22 cellular contexts compared by ENCODE assay signal in genomic region chr18:26096852-26097251, GRCh38. TPM values are rescaled to one million over a fixed set of nuclear protein-coding genes. Genes with fewer than 3 reads are reported as not detected.
DNase-seq lines count a peak whose midpoint lies in the region; ATAC-seq, FAIRE-seq and TF ChIP-seq lines count a peak whose summit lies in the region.
"Had no signal": no experiment of that assay in that cellular context is flagged by ENCODE, and none has a peak within 500 bp of the region (broad histone marks: within the 10 kb centered on the region; RNA-seq: fewer than 3 reads in every experiment).

No MANE protein-coding gene starts in this region.

- CTCF ChIA-PET in HepG2 (lab: Yijun Ruan, JAX; ENCODE audit: low intra/inter-chr PET ratio, low total read pairs), result no interaction called here
- CTCF ChIA-PET in K562 (lab: Yijun Ruan, JAX; ENCODE audit: low intra/inter-chr PET ratio), result no interaction called here

- in situ Hi-C loops in HepG2 (cut with HindIII; ENCODE audit: extremely low pct_ligation_motif_present, low pct_unique_long_range_greater_than_20kb), result no loop called here
- in situ Hi-C loops in K562 (cut with MboI), result no loop called here

- no peak for FAIRE-seq in HepG2 (lab: Jason Lieb, UNC)
- FAIRE-seq in K562 (lab: Jason Lieb, UNC), result no peak
- FAIRE-seq: GM19239 had no signal

- DNase-seq in HepG2 (ENCODE audit: low spot score) (no peak), right lobe of liver (no peak), K562 (ENCODE audit: extremely low read depth in 1 of 4, low spot score in 3 of 4) (peak in 1 of 4 experiments; percentile 11), erythroblast (lab: John Stamatoyannopoulos, UW) (peak; percentile 21 to 30), esophagus muscularis mucosa (ENCODE audit: extremely low spot score) (no peak), DMS79 (lab: John Stamatoyannopoulos, UW) (no peak), hypothalamus (lab: John Stamatoyannopoulos, UW) (no peak), cardiac septum (ENCODE audit: low spot score) (no peak)
- DNase-seq: 8988T; Calu3; CD8-positive, alpha-beta T cell; DND-41; EL; GM23248 had no signal

- BruUV-seq in HepG2 (replicated peaks; lab: Mats Ljungman, UMichigan) (no TSS peak), K562 (replicated peaks; lab: Mats Ljungman, UMichigan) (no TSS peak)

- H3K4me2 ChIP-seq in HepG2 (ENCODE audit: low read depth, low read length) (no peak overlapping the region), K562 (ENCODE audit: insufficient read depth, low read length) (no peak overlapping the region)
- H3K4me2 ChIP-seq: BLaER1 had no signal

- H4K20me1 ChIP-seq in HepG2 (ENCODE audit: insufficient read depth, low read length), result no peaks in the 10 kb centered on the region
- H4K20me1 ChIP-seq in K562 (replicated peaks; ENCODE audit: control insufficient read depth, insufficient read depth, low read length), result no peaks in the 10 kb centered on the region
- H4K20me1 ChIP-seq: BLaER1 had no signal

- no peak overlapping the region for H3K4me3 ChIP-seq in HepG2 (replicated peaks in 1 of 3; ENCODE audit: insufficient read depth in 1 of 3, low read depth in 2 of 3, low read length in 3 of 3)
- H3K4me3 ChIP-seq in right lobe of liver, result no peak overlapping the region
- H3K4me3 ChIP-seq in K562, result no peak overlapping the region
- H3K4me3 ChIP-seq in esophagus muscularis mucosa, result no peak overlapping the region
- H3K4me3 ChIP-seq: BLaER1, GM12878, GM23248, HAP-1 had no signal

- no peak for ATAC-seq in HepG2
- ATAC-seq in right lobe of liver, result no peak
- peak; percentile 57 for ATAC-seq in K562
- ATAC-seq: CD8-positive, alpha-beta T cell; GM12878 had no signal

- H3K4me1 ChIP-seq in HepG2 (ENCODE audit: insufficient read depth, low read length), result no peaks in the 10 kb centered on the region
- H3K4me1 ChIP-seq in right lobe of liver, result no peaks in the 10 kb centered on the region
- H3K4me1 ChIP-seq in K562 (replicated peaks in 1 of 2; ENCODE audit: control insufficient read depth in 2 of 2, insufficient read depth in 2 of 2, low read length in 2 of 2), result no peaks in the 10 kb centered on the region
- H3K4me1 ChIP-seq in esophagus muscularis mucosa, result no peaks in the 10 kb centered on the region
- H3K4me1 ChIP-seq: BLaER1 had no signal

- H3K9me3 ChIP-seq in HepG2 (ENCODE audit: low read length) (no peaks in the 10 kb centered on the region), right lobe of liver (no peaks in the 10 kb centered on the region), K562 (replicated peaks; ENCODE audit: control insufficient read depth, insufficient read depth, low read depth, low read length) (no peaks in the 10 kb centered on the region), esophagus muscularis mucosa (no peaks in the 10 kb centered on the region)
- H3K9me3 ChIP-seq: HAP-1 had no signal

- H3K36me3 ChIP-seq in HepG2 (replicated peaks in 1 of 2; ENCODE audit: control insufficient read depth in 1 of 2, insufficient read depth in 2 of 2, low read length in 2 of 2) (no peaks in the 10 kb centered on the region), right lobe of liver (no peaks in the 10 kb centered on the region), K562 (ENCODE audit: control insufficient read depth, insufficient read depth, low read length) (no peaks in the 10 kb centered on the region), esophagus muscularis mucosa (no peaks in the 10 kb centered on the region)
- H3K36me3 ChIP-seq: BLaER1, HAP-1 had no signal

- no peak for TF ChIP-seq RAD21 in HepG2 (CRISPR knock-in tag; IDR thresholded peaks at IDR 0.05)
- TF ChIP-seq RAD21 in K562 (CRISPR knock-in tag; conservative IDR thresholded peaks at IDR 0.05 in 1 of 2, IDR thresholded peaks at IDR 0.05 in 1 of 2), result no peak

- H3K9ac ChIP-seq in HepG2 (ENCODE audit: insufficient read depth, low read depth, low read length) (no peak overlapping the region), K562 (ENCODE audit: insufficient read depth in 1 of 2, low read depth in 2 of 2, low read length in 2 of 2) (no peak overlapping the region)
- H3K9ac ChIP-seq: BLaER1, GM23248 had no signal

- POLR2A ChIA-PET in HepG2 (lab: Yijun Ruan, JAX) (no interaction called here), K562 (lab: Yijun Ruan, JAX) (interaction anchor here (1.5 kb wide), 1 partner anchor 10 kb away, joined by 4 read pairs; no protein-coding TSS in a partner anchor)

- H3K27me3 ChIP-seq in HepG2 (ENCODE audit: control insufficient read depth in 1 of 2, insufficient read depth in 2 of 2, low read length in 2 of 2), result 0 out of 5 replicates have a peak, but pooled peaks cover 0 to 3% of the 10 kb centered on the region in 2 experiments
- H3K27me3 ChIP-seq in right lobe of liver, result no peaks in the 10 kb centered on the region
- peaks cover 0 to 3% of the 10 kb centered on the region in 2 experiments; a peak in 1 of 5 replicates for H3K27me3 ChIP-seq in K562 (ENCODE audit: control insufficient read depth in 2 of 2, insufficient read depth in 2 of 2, low read length in 2 of 2)
- H3K27me3 ChIP-seq in esophagus muscularis mucosa, result no peaks in the 10 kb centered on the region
- H3K27me3 ChIP-seq: BLaER1 had no signal

- H3K27ac ChIP-seq in HepG2 (ENCODE audit: extremely low read length, insufficient read depth, low read length), result no peak overlapping the region
- H3K27ac ChIP-seq in right lobe of liver, result no peak overlapping the region
- H3K27ac ChIP-seq in K562 (ENCODE audit: extremely low read depth, low read depth, low read length), result no peak overlapping the region
- no peak overlapping the region for H3K27ac ChIP-seq in esophagus muscularis mucosa (replicated peaks in 1 of 4)
- H3K27ac ChIP-seq: BLaER1, GM23248 had no signal

- TF ChIP-seq POLR2A in HepG2 (IDR thresholded peaks at IDR 0.05; ENCODE audit: insufficient read depth in 1 of 2, low read depth in 2 of 2, low read length in 2 of 2) (no peak), right lobe of liver (IDR thresholded peaks at IDR 0.05) (no peak), K562 (conservative IDR thresholded peaks at IDR 0.05) (no peak), erythroblast (IDR thresholded peaks at IDR 0.05; ENCODE audit: low read length) (no peak), esophagus muscularis mucosa (IDR thresholded peaks at IDR 0.05; ENCODE audit: low read depth) (no peak)

- no peaks in the 10 kb centered on the region for H3K9me1 ChIP-seq in K562 (ENCODE audit: control insufficient read depth, insufficient read depth, low read length)

- intact Hi-C loops in HepG2 (cut with micrococcal nuclease; ENCODE audit: unreplicated experiment), result loop anchor here (10.0 kb wide), 1 partner anchor 108 kb away; no protein-coding TSS in a partner anchor
- intact Hi-C loops in right lobe of liver (cut with DNase I), result no loop called here
- intact Hi-C loops in K562 (cut with micrococcal nuclease), result no loop called here
- intact Hi-C loops in esophagus muscularis mucosa (cut with DNase I), result no loop called here
- intact Hi-C loops in cardiac septum (cut with DNase I), result no loop called here

- TF ChIP-seq EP300 in HepG2 (IDR thresholded peaks at IDR 0.05; ENCODE audit: low read depth in 2 of 2, low read length in 2 of 2) (no peak), HepG2 (CRISPR knock-in tag; IDR thresholded peaks at IDR 0.05; ENCODE audit: borderline replicate concordance) (no peak), K562 (IDR thresholded peaks at IDR 0.05; ENCODE audit: low read length) (no peak), esophagus muscularis mucosa (IDR thresholded peaks at IDR 0.05) (no peak)

- peak overlapping the region; percentile 27 for H2AFZ ChIP-seq in HepG2 (ENCODE audit: low read length)
- H2AFZ ChIP-seq in K562 (ENCODE audit: low read depth, low read length), result no peak overlapping the region
- H2AFZ ChIP-seq: GM23248 had no signal

- 52% methylated on average over 1 of the region's 1 CpG for WGBS in HepG2 (ENCODE audit: low lambda C conversion rate)
- no CpG with 5 or more reads among the region's 1 CpG for WGBS in right lobe of liver (ENCODE audit: insufficient coverage, low coverage, low lambda C conversion rate, missing lambda C conversion rate)
- no CpG with 5 or more reads among the region's 1 CpG for WGBS in K562 (ENCODE audit: insufficient coverage, low coverage, missing lambda C conversion rate)
- WGBS in esophagus muscularis mucosa, result 100% methylated on average over 1 of the region's 1 CpG

- no peak for TF ChIP-seq CTCF in HepG2 (CRISPR knock-in tag; IDR thresholded peaks at IDR 0.05)
- no peak for TF ChIP-seq CTCF in right lobe of liver (IDR thresholded peaks at IDR 0.05)
- TF ChIP-seq CTCF in K562 (IDR thresholded peaks at IDR 0.05 in 2 of 3, conservative IDR thresholded peaks at IDR 0.05 in 1 of 3; ENCODE audit: insufficient read depth in 2 of 3, low read depth in 1 of 3, low read length in 3 of 3), result no peak
- no peak for TF ChIP-seq CTCF in esophagus muscularis mucosa (IDR thresholded peaks at IDR 0.05)

- no peaks in the 10 kb centered on the region for H3K79me2 ChIP-seq in HepG2 (ENCODE audit: insufficient read depth, low read length)
- no peaks in the 10 kb centered on the region for H3K79me2 ChIP-seq in K562 (ENCODE audit: control insufficient read depth, insufficient read depth, low read length)

RNA-seq across cellular contexts. Expression of gene SS18, which starts 6.4 kb away (rescaled TPM):
- total RNA-seq in HepG2 (2016; rRNA removed; fragmentation: Illumina TruSeq; extraction: Trizol) (49.2 and 61.4 TPM in 2 replicates), right lobe of liver (10 to 100 TPM; 26.6 to 47.3 (median 37.6) TPM), K562 (2014; rRNA removed) (77.3 and 91.8 TPM in 2 replicates), K562 (2014; rRNA removed; fragmentation: Illumina TruSeq; extraction: Trizol) (103 and 104 TPM in 2 replicates), K562 (2015; rRNA removed; fragmentation: Illumina TruSeq; extraction: Trizol) (117 and 132 TPM in 2 replicates), K562 (2021) (66.5 and 71.3 TPM in 2 replicates), esophagus muscularis mucosa (100 to 1,000 TPM in 1 of 4 donors, 10 to 100 TPM in 3; 74.1 to 166 (median 84.3) TPM), cardiac septum (42.4 TPM)
- total RNA-seq in HepG2 (2016; cell fraction: cytosol; rRNA removed; fragmentation: Illumina TruSeq; extraction: Trizol; ENCODE audit: low read depth), result 10.7 and 13.7 TPM in 2 replicates
- 51.5 and 60.3 TPM in 2 replicates for total RNA-seq in HepG2 (2016; cell fraction: insoluble cytoplasmic fraction; rRNA removed; fragmentation: Illumina TruSeq; extraction: Trizol)
- 21.3 and 25.4 TPM in 2 replicates for total RNA-seq in HepG2 (2016; cell fraction: membrane; rRNA removed; fragmentation: Illumina TruSeq; extraction: Trizol)
- 48.8 and 54.9 TPM in 2 replicates for total RNA-seq in HepG2 (2016; cell fraction: nucleus; rRNA removed; fragmentation: Illumina TruSeq; extraction: Trizol)
- polyA plus RNA-seq in HepG2 (2011; rRNA removed) (82.7 and 83.2 TPM in 2 replicates), K562 (2011; rRNA removed) (182 and 190 TPM in 2 replicates), K562 (2014; fragmentation: Illumina TruSeq; extraction: Trizol) (95.7 and 116 TPM in 2 replicates), K562 (2014; fragmentation: Nextera tagmentation; extraction: Ambion mirVana) (10 to 100 TPM; 30.9 to 87.7 TPM), K562 (2014; rRNA removed) (102 and 112 TPM in 2 replicates)
- polyA plus RNA-seq in HepG2 (2011; cell fraction: cytosol; rRNA removed), result 54.4 and 60.0 TPM in 2 replicates
- polyA plus RNA-seq in HepG2 (2011; cell fraction: nucleus; rRNA removed), result 137 and 298 TPM in 2 replicates
- 22.4 and 25.8 TPM in 2 replicates for polyA plus RNA-seq in HepG2 (2012)
- polyA plus RNA-seq in HepG2 (2016; cell fraction: cytosol; fragmentation: Illumina TruSeq; extraction: Trizol; ENCODE audit: low read depth), result 2.4 and 2.5 TPM in 2 replicates
- polyA plus RNA-seq in HepG2 (2016; cell fraction: insoluble cytoplasmic fraction; fragmentation: Illumina TruSeq; extraction: Trizol; ENCODE audit: low read depth), result 53.8 and 56.4 TPM in 2 replicates
- 8.0 and 8.3 TPM in 2 replicates for polyA plus RNA-seq in HepG2 (2016; cell fraction: membrane; fragmentation: Illumina TruSeq; extraction: Trizol; ENCODE audit: low read depth)
- polyA plus RNA-seq in HepG2 (2016; cell fraction: nucleus; fragmentation: Illumina TruSeq; extraction: Trizol; ENCODE audit: insufficient read depth, low read depth), result 60.3 and 72.6 TPM in 2 replicates
- polyA minus RNA-seq in HepG2 (2011; rRNA and poly(A)+ RNA removed; ENCODE audit: low replicate concordance), result 114 and 259 TPM in 2 replicates
- 68.2 and 84.6 TPM in 2 replicates for polyA minus RNA-seq in HepG2 (2011; cell fraction: cytosol; rRNA and poly(A)+ RNA removed)
- polyA minus RNA-seq in HepG2 (2011; cell fraction: nucleus; rRNA and poly(A)+ RNA removed), result 156 TPM in 2 replicates
- 206 and 321 TPM in 2 replicates for total RNA-seq in K562 (2011; cell fraction: chromatin; rRNA removed; ENCODE audit: low replicate concordance)
- 84.7 and 132 TPM in 2 replicates for total RNA-seq in K562 (2011; cell fraction: nucleolus; rRNA removed)
- total RNA-seq in K562 (2011; cell fraction: nucleoplasm; rRNA removed), result 158 and 161 TPM in 2 replicates
- 136 and 147 TPM in 2 replicates for polyA plus RNA-seq in K562 (2011; cell fraction: cytosol; rRNA removed)
- polyA plus RNA-seq in K562 (2011; cell fraction: nucleus; rRNA removed), result 310 and 371 TPM in 2 replicates
- 59.1 and 62.0 TPM in 2 replicates for polyA plus RNA-seq in K562 (2012)
- polyA minus RNA-seq in K562 (2011; rRNA and poly(A)+ RNA removed), result 230 and 264 TPM in 2 replicates
- 110 and 118 TPM in 2 replicates for polyA minus RNA-seq in K562 (2011; cell fraction: cytosol; rRNA and poly(A)+ RNA removed)
- 170 and 288 TPM in 2 replicates for polyA minus RNA-seq in K562 (2011; cell fraction: nucleus; rRNA and poly(A)+ RNA removed)

RNA-seq across cellular contexts. Expression of gene PSMA8, which starts 36.8 kb away (rescaled TPM):
- not detected in 2 replicates for total RNA-seq in HepG2 (2016; rRNA removed; fragmentation: Illumina TruSeq; extraction: Trizol)
- not detected in 2 replicates for total RNA-seq in HepG2 (2016; cell fraction: cytosol; rRNA removed; fragmentation: Illumina TruSeq; extraction: Trizol; ENCODE audit: low read depth)
- not detected in 2 replicates for total RNA-seq in HepG2 (2016; cell fraction: insoluble cytoplasmic fraction; rRNA removed; fragmentation: Illumina TruSeq; extraction: Trizol)
- not detected in 2 replicates for total RNA-seq in HepG2 (2016; cell fraction: membrane; rRNA removed; fragmentation: Illumina TruSeq; extraction: Trizol)
- not detected in 2 replicates for total RNA-seq in HepG2 (2016; cell fraction: nucleus; rRNA removed; fragmentation: Illumina TruSeq; extraction: Trizol)
- not detected in 2 replicates for polyA plus RNA-seq in HepG2 (2011; rRNA removed)
- polyA plus RNA-seq in HepG2 (2011; cell fraction: cytosol; rRNA removed), result not detected in 2 replicates
- polyA plus RNA-seq in HepG2 (2011; cell fraction: nucleus; rRNA removed), result not detected in 2 replicates
- not detected in 2 replicates for polyA plus RNA-seq in HepG2 (2012)
- not detected in 2 replicates for polyA plus RNA-seq in HepG2 (2016; cell fraction: cytosol; fragmentation: Illumina TruSeq; extraction: Trizol; ENCODE audit: low read depth)
- not detected in 2 replicates for polyA plus RNA-seq in HepG2 (2016; cell fraction: insoluble cytoplasmic fraction; fragmentation: Illumina TruSeq; extraction: Trizol; ENCODE audit: low read depth)
- not detected in 2 replicates for polyA plus RNA-seq in HepG2 (2016; cell fraction: membrane; fragmentation: Illumina TruSeq; extraction: Trizol; ENCODE audit: low read depth)
- polyA plus RNA-seq in HepG2 (2016; cell fraction: nucleus; fragmentation: Illumina TruSeq; extraction: Trizol; ENCODE audit: insufficient read depth, low read depth), result not detected in 2 replicates
- not detected in 2 replicates for polyA minus RNA-seq in HepG2 (2011; rRNA and poly(A)+ RNA removed; ENCODE audit: low replicate concordance)
- polyA minus RNA-seq in HepG2 (2011; cell fraction: cytosol; rRNA and poly(A)+ RNA removed), result not detected in 2 replicates
- not detected in 2 replicates for polyA minus RNA-seq in HepG2 (2011; cell fraction: nucleus; rRNA and poly(A)+ RNA removed)
- not detected for total RNA-seq in right lobe of liver
- total RNA-seq in K562 (2011; cell fraction: chromatin; rRNA removed; ENCODE audit: low replicate concordance), result not detected in 2 replicates
- total RNA-seq in K562 (2011; cell fraction: nucleolus; rRNA removed), result not detected in 2 replicates
- total RNA-seq in K562 (2011; cell fraction: nucleoplasm; rRNA removed), result not detected in 2 replicates
- total RNA-seq in K562 (2014; rRNA removed), result not detected in 2 replicates
- not detected in 2 replicates for total RNA-seq in K562 (2014; rRNA removed; fragmentation: Illumina TruSeq; extraction: Trizol)
- total RNA-seq in K562 (2015; rRNA removed; fragmentation: Illumina TruSeq; extraction: Trizol), result not detected in 2 replicates
- not detected in 2 replicates for total RNA-seq in K562 (2021)
- not detected in 2 replicates for polyA plus RNA-seq in K562 (2011; rRNA removed)
- not detected in 2 replicates for polyA plus RNA-seq in K562 (2011; cell fraction: cytosol; rRNA removed)
- polyA plus RNA-seq in K562 (2011; cell fraction: nucleus; rRNA removed), result not detected in 2 replicates
- polyA plus RNA-seq in K562 (2012), result not detected in 2 replicates
- polyA plus RNA-seq in K562 (2014; fragmentation: Illumina TruSeq; extraction: Trizol), result not detected in 2 replicates
- polyA plus RNA-seq in K562 (2014; fragmentation: Nextera tagmentation; extraction: Ambion mirVana), result not detected
- not detected in 2 replicates for polyA plus RNA-seq in K562 (2014; rRNA removed)
- polyA minus RNA-seq in K562 (2011; rRNA and poly(A)+ RNA removed), result not detected in 2 replicates
- polyA minus RNA-seq in K562 (2011; cell fraction: cytosol; rRNA and poly(A)+ RNA removed), result not detected in 2 replicates
- not detected in 2 replicates for polyA minus RNA-seq in K562 (2011; cell fraction: nucleus; rRNA and poly(A)+ RNA removed)
- not detected for total RNA-seq in esophagus muscularis mucosa
- total RNA-seq in cardiac septum, result not detected
- total RNA-seq: A673, Calu3, G401, GM12878, GM23248, H4 had no signal
- polyA plus RNA-seq: AG04450, GM23248 had no signal

Comparison
In these comparisons a context has a peak if more than half of its experiments do, and no peak if none do; other contexts are left out.
1. DNase-seq: peak in erythroblast (2 of 2); none in HepG2 (single experiment), right lobe of liver (0 of 3), esophagus muscularis mucosa (single experiment), DMS79 (single experiment), hypothalamus (0 of 51) and cardiac septum (single experiment).